In genomic region chr4:143514432-143514831, GRCh38 we compare ENCODE assay signal across 1 cellular context.
TF ChIP-seq lines count a peak whose summit lies in the region.

No MANE protein-coding gene starts in this region.

TF ChIP-seq in IMR-90, 13 proteins besides CTCF, POLR2A, EP300 and RAD21 (continued from another document):
- TF ChIP-seq NFE2L2 (IDR thresholded peaks at IDR 0.05; ENCODE audit: low read depth, low read length) = no peak
TF ChIP-seq in IMR-90: peak in this region for 0.
